Comparison of ENCODE assay signal across 28 cellular contexts in genomic region chr10:30885423-30885822, GRCh38.
"Had no signal": no experiment of that assay in that cellular context is flagged by ENCODE, and none has a peak within 500 bp of the region (broad histone marks: within the 10 kb centered on the region; RNA-seq: fewer than 3 reads in every experiment).

No MANE protein-coding gene starts in this region.

- H3K27ac Mint-ChIP-seq: nephron; neural progenitor cell; progenitor cell of endocrine pancreas; stimulated activated effector memory CD8-positive, alpha-beta T cell treated with anti-CD3 and anti-CD28 coated beads, Interleukin-12 subunit alpha, Interleukin-12 subunit beta, amount 100 ng/mL, for 72 hours; stimulated activated naive B cell treated with anti-CD40 and anti-IgM and Interleukin-4, amounts not matched to agents 10 μg/mL and 1 μg/mL and 100 μg/mL, for 72 hours; stimulated activated naive CD8-positive, alpha-beta T cell treated with anti-CD3 and anti-CD28 coated beads, Interleukin-15, Interleukin-2, amounts not matched to agents 100 ng/mL and 50 ng/mL, for 24 hours had no signal

- H3K4me3 ChIP-seq: neural progenitor cell, ovary, psoas muscle, right lobe of liver, sigmoid colon, stomach, thoracic aorta, thyroid gland, tibial nerve, upper lobe of left lung, vagina had no signal

- H3K9me3 ChIP-seq: ovary, psoas muscle, right lobe of liver, sigmoid colon, stomach, thoracic aorta, thyroid gland, tibial nerve, upper lobe of left lung, vagina had no signal

- H3K4me1 ChIP-seq: parathyroid adenoma, right lobe of liver, stomach, thyroid gland, vagina had no signal

- H3K4me2 ChIP-seq: neural progenitor cell had no signal

- H3K27me3 Mint-ChIP-seq: progenitor cell of endocrine pancreas; stimulated activated naive B cell treated with anti-CD40 and anti-IgM and Interleukin-4, amounts not matched to agents 10 μg/mL and 1 μg/mL and 100 μg/mL, for 72 hours; stimulated activated naive CD8-positive, alpha-beta T cell treated with anti-CD3 and anti-CD28 coated beads, Interleukin-15, Interleukin-2, amounts not matched to agents 100 ng/mL and 50 ng/mL, for 24 hours had no signal

- H3K4me3 Mint-ChIP-seq: nephron; neural progenitor cell; stimulated activated effector memory CD8-positive, alpha-beta T cell treated with anti-CD3 and anti-CD28 coated beads, Interleukin-12 subunit alpha, Interleukin-12 subunit beta, amount 100 ng/mL, for 72 hours; stimulated activated naive B cell treated with anti-CD40 and anti-IgM and Interleukin-4, amounts not matched to agents 10 μg/mL and 1 μg/mL and 100 μg/mL, for 72 hours; stimulated activated naive CD8-positive, alpha-beta T cell treated with anti-CD3 and anti-CD28 coated beads, Interleukin-15, Interleukin-2, amounts not matched to agents 100 ng/mL and 50 ng/mL, for 24 hours had no signal

- H3K36me3 Mint-ChIP-seq: neural progenitor cell; stimulated activated effector memory CD8-positive, alpha-beta T cell treated with anti-CD3 and anti-CD28 coated beads, Interleukin-12 subunit alpha, Interleukin-12 subunit beta, amount 100 ng/mL, for 72 hours had no signal

- DNase-seq: occipital lobe; ovary; posterior cingulate gyrus; psoas muscle; right cardiac atrium; right lobe of liver; sigmoid colon; small intestine; stimulated activated CD4-positive, alpha-beta T cell treated with anti-CD3 and anti-CD28 coated beads, Interleukin-15, amount 100 ng/mL, for 24 hours; stimulated activated CD4-positive, alpha-beta T cell treated with anti-CD3 and anti-CD28 coated beads, Interleukin-2, amount 100 ng/mL, for 24 hours; stimulated activated CD4-positive, alpha-beta T cell treated with anti-CD3 and anti-CD28 coated beads, Interleukin-2, amount 100 ng/mL, for 48 hours; stimulated activated CD4-positive, alpha-beta T cell treated with anti-CD3 and anti-CD28 coated beads, Interleukin-4, amount 100 ng/mL, for 24 hours; stimulated activated naive B cell treated with anti-CD40 and anti-IgM and Interleukin-4, amounts not matched to agents 10 μg/mL and 1 μg/mL and 100 μg/mL, for 72 hours; stimulated activated naive CD4-positive, alpha-beta T cell treated with Interleukin-2 at 50 U/mL for 16 hours; stomach; thyroid gland; trophoblast cell; upper lobe of left lung had no signal

- FAIRE-seq: small intestine, urothelium cell line had no signal

- H3K4me1 Mint-ChIP-seq: nephron; neural progenitor cell; stimulated activated effector memory CD8-positive, alpha-beta T cell treated with anti-CD3 and anti-CD28 coated beads, Interleukin-12 subunit alpha, Interleukin-12 subunit beta, amount 100 ng/mL, for 72 hours; stimulated activated naive B cell treated with anti-CD40 and anti-IgM and Interleukin-4, amounts not matched to agents 10 μg/mL and 1 μg/mL and 100 μg/mL, for 72 hours had no signal

- H2AFZ ChIP-seq: neural progenitor cell, parathyroid adenoma had no signal

- H3K9ac ChIP-seq: neural progenitor cell, parathyroid adenoma had no signal

- H3K27me3 ChIP-seq: neural progenitor cell, ovary, right lobe of liver, sigmoid colon, stomach, thyroid gland, tibial nerve, upper lobe of left lung, vagina had no signal

- H3K27ac ChIP-seq: neural progenitor cell, ovary, parathyroid adenoma, psoas muscle, right lobe of liver, sigmoid colon, stomach, thoracic aorta, tibial nerve, upper lobe of left lung, vagina had no signal

- H3K36me3 ChIP-seq: neural progenitor cell, ovary, right lobe of liver, sigmoid colon, stomach, thoracic aorta, thyroid gland, upper lobe of left lung, vagina had no signal

- H3K79me2 ChIP-seq: parathyroid adenoma had no signal

- H3K9me3 Mint-ChIP-seq: neural progenitor cell; stimulated activated effector memory CD8-positive, alpha-beta T cell treated with anti-CD3 and anti-CD28 coated beads, Interleukin-12 subunit alpha, Interleukin-12 subunit beta, amount 100 ng/mL, for 72 hours; stimulated activated naive B cell treated with anti-CD40 and anti-IgM and Interleukin-4, amounts not matched to agents 10 μg/mL and 1 μg/mL and 100 μg/mL, for 72 hours; stimulated activated naive CD8-positive, alpha-beta T cell treated with anti-CD3 and anti-CD28 coated beads, Interleukin-15, Interleukin-2, amounts not matched to agents 100 ng/mL and 50 ng/mL, for 24 hours had no signal
